ENCODE assay signal across 39 cellular contexts in genomic region chr1:195173753-195174152, GRCh38.
DNase-seq lines count a peak whose midpoint lies in the region; ATAC-seq, FAIRE-seq and TF ChIP-seq lines count a peak whose summit lies in the region.
"Had no signal": no experiment of that assay in that cellular context is flagged by ENCODE, and none has a peak within 500 bp of the region (broad histone marks: within the 10 kb centered on the region; RNA-seq: fewer than 3 reads in every experiment).

No MANE protein-coding gene starts in this region.

- no peaks in the 10 kb centered on the region for H3K4me1 Mint-ChIP-seq in natural killer cell treated with Interleukin-12 subunit alpha and Interleukin-12 subunit beta and Interleukin-15 and Interleukin-18, amount 100 ng/mL, for 72 hours (ENCODE audit: low read depth in 2 of 2)
- H3K4me1 Mint-ChIP-seq: activated CD4-positive, alpha-beta T cell treated with anti-CD3 and anti-CD28 coated beads, Interleukin-2, amount 10 ng/mL, durations not matched to agents 24 days and 14 days; natural killer cell had no signal

- H3K9ac ChIP-seq in OCI-LY3 (ENCODE audit: low read length), result no peak overlapping the region

- FAIRE-seq in D721Med (lab: Jason Lieb, UNC), result no peak
- FAIRE-seq: A204.1, GM12891, kidney had no signal

- peaks cover 13% of the 10 kb centered on the region for H3K9me3 Mint-ChIP-seq in natural killer cell treated with Interleukin-12 subunit alpha and Interleukin-12 subunit beta and Interleukin-15 and Interleukin-18, amount 100 ng/mL, for 72 hours
- H3K9me3 Mint-ChIP-seq: activated CD4-positive, alpha-beta T cell treated with anti-CD3 and anti-CD28 coated beads, Interleukin-2, amount 10 ng/mL, durations not matched to agents 24 days and 14 days had no signal

- H3K27me3 ChIP-seq in OCI-LY3 (ENCODE audit: low read depth, low read length), result no peaks in the 10 kb centered on the region
- H3K27me3 ChIP-seq: dorsolateral prefrontal cortex, esophagus squamous epithelium, foreskin keratinocyte, stomach, vagina had no signal

- H3K36me3 Mint-ChIP-seq in natural killer cell treated with Interleukin-12 subunit alpha and Interleukin-12 subunit beta and Interleukin-15 and Interleukin-18, amount 100 ng/mL, for 72 hours, result peaks cover 7% of the 10 kb centered on the region
- H3K36me3 Mint-ChIP-seq: activated naive CD4-positive, alpha-beta T cell treated with anti-CD3 and anti-CD28 coated beads, Interleukin-2, amount 50 U/mL, for 72 hours; mesothelial cell of epicardium had no signal

- no peak overlapping the region for H3K4me3 Mint-ChIP-seq in natural killer cell treated with Interleukin-12 subunit alpha and Interleukin-12 subunit beta and Interleukin-15 and Interleukin-18, amount 100 ng/mL, for 72 hours
- H3K4me3 Mint-ChIP-seq: activated CD4-positive, alpha-beta T cell treated with anti-CD3 and anti-CD28 coated beads, Interleukin-2, amount 10 ng/mL, durations not matched to agents 24 days and 14 days; CD4-positive, alpha-beta T cell; mesothelial cell of epicardium; natural killer cell had no signal

- peak; percentile 13 for TF ChIP-seq CTCF in D721Med (IDR thresholded peaks at IDR 0.05; ENCODE audit: insufficient read depth, missing control alignments)
- TF ChIP-seq CTCF in OCI-LY3 (IDR thresholded peaks at IDR 0.05; ENCODE audit: low read depth, low read length), result peak; percentile 58

- H3K27ac Mint-ChIP-seq in natural killer cell treated with Interleukin-12 subunit alpha and Interleukin-12 subunit beta and Interleukin-15 and Interleukin-18, amount 100 ng/mL, for 72 hours, result no peak overlapping the region
- H3K27ac Mint-ChIP-seq: activated CD4-positive, alpha-beta T cell treated with anti-CD3 and anti-CD28 coated beads, Interleukin-2, amount 10 ng/mL, durations not matched to agents 24 days and 14 days; activated naive CD4-positive, alpha-beta T cell treated with anti-CD3 and anti-CD28 coated beads, Interleukin-2, amount 50 U/mL, for 72 hours; CD4-positive, alpha-beta T cell; mesothelial cell of epicardium; natural killer cell had no signal

- H2AFZ ChIP-seq in OCI-LY3 (ENCODE audit: low read depth, low read length), result no peak overlapping the region

- H3K27me3 Mint-ChIP-seq in natural killer cell treated with Interleukin-12 subunit alpha and Interleukin-12 subunit beta and Interleukin-15 and Interleukin-18, amount 100 ng/mL, for 72 hours, result no peaks in the 10 kb centered on the region
- H3K27me3 Mint-ChIP-seq: activated CD4-positive, alpha-beta T cell treated with anti-CD3 and anti-CD28 coated beads, Interleukin-2, amount 10 ng/mL, durations not matched to agents 24 days and 14 days; CD4-positive, alpha-beta T cell had no signal

- H3K4me1 ChIP-seq in OCI-LY3 (ENCODE audit: low read length), result no peaks in the 10 kb centered on the region
- H3K4me1 ChIP-seq: esophagus squamous epithelium, foreskin keratinocyte, HAP-1, psoas muscle, stomach, vagina had no signal

- H3K79me2 ChIP-seq in OCI-LY3 (ENCODE audit: low read length), result no peaks in the 10 kb centered on the region

- H3K4me2 ChIP-seq in OCI-LY3 (ENCODE audit: low read length), result no peak overlapping the region

- no peak overlapping the region for H3K4me3 ChIP-seq in OCI-LY3 (ENCODE audit: low read length)
- H3K4me3 ChIP-seq: dorsolateral prefrontal cortex, esophagus squamous epithelium, HAP-1, psoas muscle, stomach, vagina had no signal

- intact Hi-C loops in posterior cingulate gyrus (cut with DNase I), result no loop called here

- H4K20me1 ChIP-seq in OCI-LY3 (ENCODE audit: insufficient read depth, low read length), result no peaks in the 10 kb centered on the region

- no peaks in the 10 kb centered on the region for H3K36me3 ChIP-seq in OCI-LY3 (replicated peaks; ENCODE audit: low read depth, low read length)
- H3K36me3 ChIP-seq: esophagus squamous epithelium, HAP-1, stomach, vagina, WERI-Rb-1 had no signal

- H3K27ac ChIP-seq in OCI-LY3 (ENCODE audit: low read length), result no peak overlapping the region
- H3K27ac ChIP-seq: dorsolateral prefrontal cortex, esophagus squamous epithelium, foreskin keratinocyte, HL-60, psoas muscle, stomach, vagina, WERI-Rb-1 had no signal

- ATAC-seq in GM18870 (IDR thresholded peaks at IDR 0.05; ENCODE audit: unreplicated experiment) (peak; percentile 53), HG02885 (IDR thresholded peaks at IDR 0.05; ENCODE audit: poor library complexity, unreplicated experiment) (peak; percentile 53), SK-N-SH treated with all-trans-retinoic acid at 6 μM for 48 hours (no peak), GM19324 (IDR thresholded peaks at IDR 0.05; ENCODE audit: low FRiP score, unreplicated experiment) (no peak)
- no peak for ATAC-seq in natural killer cell treated with Interleukin-12 subunit alpha and Interleukin-12 subunit beta and Interleukin-15 and Interleukin-18, amount 100 ng/mL, for 72 hours
- ATAC-seq: activated naive CD4-positive, alpha-beta T cell treated with anti-CD3 and anti-CD28 coated beads, Interleukin-2, amount 50 U/mL, for 72 hours; foreskin keratinocyte; natural killer cell; Panc1; psoas muscle; sciatic nerve had no signal

- DNase-seq in D721Med (ENCODE audit: insufficient read length, low spot score), result no peak
- no peak for DNase-seq in natural killer cell treated with Interleukin-12 subunit alpha and Interleukin-12 subunit beta and Interleukin-15 and Interleukin-18, amount 100 ng/mL, for 72 hours (ENCODE audit: low spot score)
- no peak for DNase-seq in posterior cingulate gyrus
- DNase-seq: activated CD4-positive, alpha-beta T cell treated with anti-CD3 and anti-CD28 coated beads, Interleukin-2, amount 10 ng/mL, durations not matched to agents 24 days and 14 days; AML-193; amygdala; CD4-positive, alpha-beta T cell; dorsolateral prefrontal cortex; esophagus squamous epithelium; foreskin keratinocyte; head of caudate nucleus; KG1; kidney; natural killer cell; NCI-H1417; NCI-H2029 treated with DMSO at 0.1 percent for 48 hours; NCI-H526 treated with DMSO at 0.1 percent for 48 hours; occipital lobe; psoas muscle; SHP77; stimulated activated CD4-positive, alpha-beta T cell treated with anti-CD3 and anti-CD28 coated beads, Interleukin-12 subunit alpha, Interleukin-12 subunit beta, amount 100 ng/mL, for 4 hours; stimulated activated CD4-positive, alpha-beta T cell treated with anti-CD3 and anti-CD28 coated beads, Interleukin-2, amount 100 ng/mL, for 48 hours; stomach; T1000; WERI-Rb-1 had no signal

- no peaks in the 10 kb centered on the region for H3K9me3 ChIP-seq in OCI-LY3 (ENCODE audit: insufficient read depth, low read length)
- H3K9me3 ChIP-seq: esophagus squamous epithelium, HAP-1, psoas muscle, vagina had no signal

TF ChIP-seq in SK-N-SH treated with all-trans-retinoic acid at 6 μM for 48 hours, 23 proteins besides CTCF, POLR2A, EP300 and RAD21 (continues in another document):
- TF ChIP-seq TOX (CRISPR knock-in tag; IDR thresholded peaks at IDR 0.05; ENCODE audit: borderline replicate concordance), result no peak
- TF ChIP-seq TSHZ2 (CRISPR knock-in tag; IDR thresholded peaks at IDR 0.05), result no peak
- no peak for TF ChIP-seq ZNF70 (CRISPR knock-in tag; IDR thresholded peaks at IDR 0.05)
- no peak for TF ChIP-seq RARB (CRISPR knock-in tag; IDR thresholded peaks at IDR 0.05)
- TF ChIP-seq ARNTL (CRISPR knock-in tag; IDR thresholded peaks at IDR 0.05; ENCODE audit: borderline replicate concordance, low read depth), result no peak
- no peak for TF ChIP-seq GLIS3 (CRISPR knock-in tag; IDR thresholded peaks at IDR 0.05)
- no peak for TF ChIP-seq OSR1 (CRISPR knock-in tag; IDR thresholded peaks at IDR 0.05)
- no peak for TF ChIP-seq TCF4 (CRISPR knock-in tag; IDR thresholded peaks at IDR 0.05; ENCODE audit: borderline replicate concordance)
- TF ChIP-seq ZC3H10 (CRISPR knock-in tag; IDR thresholded peaks at IDR 0.05), result no peak
- no peak for TF ChIP-seq ZNF565 (CRISPR knock-in tag; conservative IDR thresholded peaks at IDR 0.05; ENCODE audit: low read depth)
- no peak for TF ChIP-seq ZFP30 (CRISPR knock-in tag; IDR thresholded peaks at IDR 0.05)
- no peak for TF ChIP-seq BACH2 (CRISPR knock-in tag; IDR thresholded peaks at IDR 0.05; ENCODE audit: borderline replicate concordance)
- TF ChIP-seq PPARA (CRISPR knock-in tag; IDR thresholded peaks at IDR 0.05; ENCODE audit: borderline replicate concordance), result no peak
- no peak for TF ChIP-seq CSRNP3 (CRISPR knock-in tag; IDR thresholded peaks at IDR 0.05)
- no peak for TF ChIP-seq ESRRG (CRISPR knock-in tag; IDR thresholded peaks at IDR 0.05)

Comparison
In these comparisons a context has a peak if more than half of its experiments do, and no peak if none do; other contexts are left out.
1. ATAC-seq: peak in GM18870 (single experiment) and HG02885 (single experiment); none in SK-N-SH treated with all-trans-retinoic acid at 6 μM for 48 hours (single experiment), natural killer cell treated with Interleukin-12 subunit alpha and Interleukin-12 subunit beta and Interleukin-15 and Interleukin-18, amount 100 ng/mL, for 72 hours (0 of 2) and GM19324 (single experiment).